In genomic region chr17:70661342-70662222, GRCh38 we compare ENCODE assay signal across 11 cellular contexts.
DNase-seq lines count a peak whose midpoint lies in the region; ATAC-seq and TF ChIP-seq lines count a peak whose summit lies in the region.
"Had no signal": no experiment of that assay in that cellular context is flagged by ENCODE, and none has a peak within 500 bp of the region (broad histone marks: within the 10 kb centered on the region; RNA-seq: fewer than 3 reads in every experiment).

No MANE protein-coding gene starts in this region.

- intact Hi-C loops in colonic mucosa (cut with DNase I) = no loop called here
- intact Hi-C loops in gastrocnemius medialis (cut with DNase I; ENCODE audit: low total_unique reads) = no loop called here
- intact Hi-C loops in cardiac septum (cut with DNase I) = no loop called here

- TF ChIP-seq POLR2A in gastrocnemius medialis (IDR thresholded peaks at IDR 0.05) = no peak

- H3K4me1 Mint-ChIP-seq in activated T-cell treated with anti-CD3 and anti-CD28 coated beads, Interleukin-2, amount 50 U/mL, for 72 hours (ENCODE audit: low read depth) = no peaks in the 10 kb centered on the region
- peaks cover 30% of the 10 kb centered on the region for H3K4me1 Mint-ChIP-seq in neural progenitor cell

- H3K9ac ChIP-seq in colonic mucosa (ENCODE audit: low read depth in 2 of 2, low read length in 2 of 2) = no peak overlapping the region
- no peak overlapping the region for H3K9ac ChIP-seq in neural progenitor cell

- in situ Hi-C loops in gastrocnemius medialis (cut with MboI; ENCODE audit: low sequenced_read_pairs in 4 of 4) = no loop called here

- H3K9me3 ChIP-seq in colonic mucosa = no peaks in the 10 kb centered on the region
- H3K9me3 ChIP-seq in neural progenitor cell (ENCODE audit: low read depth) = no peaks in the 10 kb centered on the region
- H3K9me3 ChIP-seq in gastrocnemius medialis = no peaks in the 10 kb centered on the region
- H3K9me3 ChIP-seq: gastroesophageal sphincter had no signal

- H3K36me3 ChIP-seq in colonic mucosa = no peaks in the 10 kb centered on the region
- no peaks in the 10 kb centered on the region for H3K36me3 ChIP-seq in neural progenitor cell
- no peaks in the 10 kb centered on the region for H3K36me3 ChIP-seq in gastrocnemius medialis
- H3K36me3 ChIP-seq: gastroesophageal sphincter had no signal

- no peaks in the 10 kb centered on the region for H3K79me2 ChIP-seq in neural progenitor cell (ENCODE audit: low read depth)

- peaks cover 6% of the 10 kb centered on the region for H3K27me3 Mint-ChIP-seq in activated T-cell treated with anti-CD3 and anti-CD28 coated beads, Interleukin-2, amount 50 U/mL, for 72 hours (ENCODE audit: low read depth)
- no peaks in the 10 kb centered on the region for H3K27me3 Mint-ChIP-seq in neural progenitor cell (ENCODE audit: insufficient read depth, low read depth)

- TF ChIP-seq CTCF in colonic mucosa (IDR thresholded peaks at IDR 0.05) (no peak), neural progenitor cell (IDR thresholded peaks at IDR 0.05) (no peak), gastrocnemius medialis (IDR thresholded peaks at IDR 0.05 in 4 of 5, conservative IDR thresholded peaks at IDR 0.05 in 1 of 5) (no peak)

- peaks cover 0 to 2% of the 10 kb centered on the region in 2 donors for H3K9me3 Mint-ChIP-seq in activated T-cell treated with anti-CD3 and anti-CD28 coated beads, Interleukin-2, amount 50 U/mL, for 72 hours
- no peaks in the 10 kb centered on the region for H3K9me3 Mint-ChIP-seq in neural progenitor cell

- H3K4me2 ChIP-seq in neural progenitor cell = no peak overlapping the region

- H3K27ac Mint-ChIP-seq in activated T-cell treated with anti-CD3 and anti-CD28 coated beads, Interleukin-2, amount 50 U/mL, for 72 hours = no peak overlapping the region
- H3K27ac Mint-ChIP-seq in neural progenitor cell = no peak overlapping the region

- H4K20me1 ChIP-seq in neural progenitor cell (ENCODE audit: low read depth) = no peaks in the 10 kb centered on the region

- no peaks in the 10 kb centered on the region for H3F3A ChIP-seq in neural progenitor cell (ENCODE audit: low read depth)

- no peak overlapping the region for H3K4me3 ChIP-seq in colonic mucosa
- H3K4me3 ChIP-seq in neural progenitor cell = no peak overlapping the region
- no peak overlapping the region for H3K4me3 ChIP-seq in gastrocnemius medialis
- H3K4me3 ChIP-seq: gastroesophageal sphincter, skin epidermis had no signal

- POLR2A ChIA-PET in HEK293T (lab: Yijun Ruan, JAX) = no interaction called here

- no peak for ATAC-seq in activated T-cell treated with anti-CD3 and anti-CD28 coated beads, Interleukin-2, amount 50 U/mL, for 72 hours (replicated peaks in 1 of 2)
- ATAC-seq in gastrocnemius medialis = no peak
- ATAC-seq: gastroesophageal sphincter had no signal

- CTCF ChIA-PET in HEK293T (lab: Yijun Ruan, JAX) = interaction anchor here (0.9 kb wide), 1 partner anchor 17 kb away, joined by 3 read pairs; no protein-coding TSS in a partner anchor

- no peaks in the 10 kb centered on the region for H3K36me3 Mint-ChIP-seq in activated T-cell treated with anti-CD3 and anti-CD28 coated beads, Interleukin-2, amount 50 U/mL, for 72 hours (ENCODE audit: insufficient read depth in 2 of 2)
- no peaks in the 10 kb centered on the region for H3K36me3 Mint-ChIP-seq in neural progenitor cell

- H3K27me3 ChIP-seq in colonic mucosa = no peaks in the 10 kb centered on the region
- no peaks in the 10 kb centered on the region for H3K27me3 ChIP-seq in neural progenitor cell
- H3K27me3 ChIP-seq in gastrocnemius medialis = no peaks in the 10 kb centered on the region
- H3K27me3 ChIP-seq: gastroesophageal sphincter had no signal

- DNase-seq in HEK293T (ENCODE audit: extremely low spot score) (peak; percentile 40), NCI-H2196 (lab: John Stamatoyannopoulos, UW; ENCODE audit: unreplicated experiment) (peak; percentile 45), colonic mucosa (peak; percentile 57), renal cortical epithelial cell (ENCODE audit: low read depth) (peak; percentile 99), neural progenitor cell (ENCODE audit: low spot score) (no peak), gastrocnemius medialis (no peak), cardiac septum (ENCODE audit: low spot score) (no peak)
- DNase-seq in activated T-cell treated with anti-CD3 and anti-CD28 coated beads, Interleukin-2, amount 50 U/mL, for 72 hours = no peak
- DNase-seq: RPMI8226 had no signal

- no peak overlapping the region for H2AFZ ChIP-seq in neural progenitor cell (replicated peaks)

- H3K4me1 ChIP-seq in colonic mucosa (no peaks in the 10 kb centered on the region), neural progenitor cell (no peaks in the 10 kb centered on the region), gastrocnemius medialis (no peaks in the 10 kb centered on the region)
- H3K4me1 ChIP-seq: gastroesophageal sphincter had no signal

- no peak overlapping the region for H3K4me3 Mint-ChIP-seq in activated T-cell treated with anti-CD3 and anti-CD28 coated beads, Interleukin-2, amount 50 U/mL, for 72 hours
- no peak overlapping the region for H3K4me3 Mint-ChIP-seq in neural progenitor cell

- H3K27ac ChIP-seq in colonic mucosa (peak overlapping the region; percentile 20), neural progenitor cell (no peak overlapping the region), gastrocnemius medialis (no peak overlapping the region)
- H3K27ac ChIP-seq: gastroesophageal sphincter, skin epidermis had no signal

TF ChIP-seq in HEK293T, 16 proteins besides CTCF, POLR2A, EP300 and RAD21:
- no peak for TF ChIP-seq CTBP1 (IDR thresholded peaks at IDR 0.05; ENCODE audit: borderline replicate concordance)
- TF ChIP-seq SUZ12 (IDR thresholded peaks at IDR 0.05) = no peak
- no peak for TF ChIP-seq TARDBP (IDR thresholded peaks at IDR 0.05)
- no peak for TF ChIP-seq HDGF (IDR thresholded peaks at IDR 0.05; ENCODE audit: borderline replicate concordance)
- no peak for TF ChIP-seq SP1 (IDR thresholded peaks at IDR 0.05)
- TF ChIP-seq L3MBTL2 (conservative IDR thresholded peaks at IDR 0.05) = 0 out of 2 replicates have a peak, but pooled peaks have one; percentile 53
- no peak for TF ChIP-seq ZNF384 (IDR thresholded peaks at IDR 0.05)
- no peak for TF ChIP-seq LEF1 (IDR thresholded peaks at IDR 0.05; ENCODE audit: borderline replicate concordance)
TF ChIP-seq in HEK293T: peak in this region for 1.

Comparison
In these comparisons a context has a peak if more than half of its experiments do, and no peak if none do; other contexts are left out.
1. DNase-seq: peak in HEK293T (single experiment), NCI-H2196 (single experiment), colonic mucosa (single experiment) and renal cortical epithelial cell (single experiment); none in activated T-cell treated with anti-CD3 and anti-CD28 coated beads, Interleukin-2, amount 50 U/mL, for 72 hours (0 of 2), neural progenitor cell (single experiment), gastrocnemius medialis (0 of 2) and cardiac septum (single experiment).